8 cellular contexts compared by ENCODE assay signal in genomic region chr2:24918326-24919099, GRCh38. TPM values are rescaled to one million over a fixed set of nuclear protein-coding genes. Genes with fewer than 3 reads are reported as not detected.
DNase-seq lines count a peak whose midpoint lies in the region; ATAC-seq, FAIRE-seq and TF ChIP-seq lines count a peak whose summit lies in the region.

No MANE protein-coding gene starts in this region.

- H3K4me1 ChIP-seq in heart left ventricle, result peaks cover 0 to 29% (median 5%) of the 10 kb centered on the region in 12 donors
- peaks cover 6% of the 10 kb centered on the region for H3K4me1 ChIP-seq in upper lobe of right lung

- H3K4me3 ChIP-seq in heart left ventricle, result peak overlapping the region; percentile 9 to 88 (median 62)
- H3K4me3 ChIP-seq in astrocyte of the cerebellum (ENCODE audit: low read depth, low read length), result peak overlapping the region; percentile 48
- peak overlapping the region; percentile 51 for H3K4me3 ChIP-seq in upper lobe of right lung

- in situ Hi-C loops in astrocyte of the cerebellum (cut with HindIII; ENCODE audit: low sequenced_read_pairs), result no loop called here

- ATAC-seq in heart left ventricle (peak in 1 of 4 donors; percentile 11), Right ventricle myocardium inferior (no peak), memory B cell (ENCODE audit: low read depth) (no peak), upper lobe of right lung (no peak), GM19395 (IDR thresholded peaks at IDR 0.05; ENCODE audit: unreplicated experiment) (no peak), HG02642 (IDR thresholded peaks at IDR 0.05; ENCODE audit: poor library complexity, unreplicated experiment) (no peak)

- intact Hi-C loops in heart left ventricle (cut with DNase I), result no loop called here
- intact Hi-C loops in Right ventricle myocardium inferior (cut with DNase I), result loop anchor here (5.0 kb wide), 2 partner anchors 46 to 66 kb away; no protein-coding TSS in a partner anchor
- intact Hi-C loops in upper lobe of right lung (cut with DNase I), result no loop called here

- TF ChIP-seq CTCF in heart left ventricle (IDR thresholded peaks at IDR 0.05), result no peak
- TF ChIP-seq CTCF in astrocyte of the cerebellum (IDR thresholded peaks at IDR 0.05; ENCODE audit: low read depth, low read length, missing control alignments), result no peak
- no peak for TF ChIP-seq CTCF in upper lobe of right lung (IDR thresholded peaks at IDR 0.05)
- TF ChIP-seq CTCF in D721Med (IDR thresholded peaks at IDR 0.05; ENCODE audit: insufficient read depth, missing control alignments), result no peak

- peaks cover 19% of the 10 kb centered on the region for H3K4me1 Mint-ChIP-seq in memory B cell

- no peak for TF ChIP-seq POLR2A in heart left ventricle (IDR thresholded peaks at IDR 0.05)

- no peaks in the 10 kb centered on the region for H3K9me3 ChIP-seq in heart left ventricle
- H3K9me3 ChIP-seq in upper lobe of right lung, result no peaks in the 10 kb centered on the region

- no peaks in the 10 kb centered on the region for H3K27me3 ChIP-seq in heart left ventricle
- H3K27me3 ChIP-seq in upper lobe of right lung, result no peaks in the 10 kb centered on the region

- H3K36me3 ChIP-seq in heart left ventricle (no peaks in the 10 kb centered on the region), upper lobe of right lung (no peaks in the 10 kb centered on the region)

- peak overlapping the region in 8 of 12 donors; percentile 16 to 80 (median 60) for H3K27ac ChIP-seq in heart left ventricle
- no peak overlapping the region for H3K27ac ChIP-seq in upper lobe of right lung

- DNase-seq in heart left ventricle (no peak), Right ventricle myocardium inferior (ENCODE audit: missing footprints) (no peak), astrocyte of the cerebellum (ENCODE audit: low read depth) (no peak), memory B cell (ENCODE audit: low spot score in 2 of 2) (no peak), upper lobe of right lung (no peak), D721Med (ENCODE audit: insufficient read length, low spot score) (no peak)

- 86 to 93% (median 91%) methylated on average over 37 to 43 of the region's 43 CpGs for WGBS in heart left ventricle, 4 donors

- no peaks in the 10 kb centered on the region for H3K9me3 Mint-ChIP-seq in memory B cell

- no peak overlapping the region for H3K27ac Mint-ChIP-seq in memory B cell

- no peak for FAIRE-seq in D721Med (lab: Jason Lieb, UNC)

- no peaks in the 10 kb centered on the region for H3K36me3 Mint-ChIP-seq in memory B cell

- H3K27me3 Mint-ChIP-seq in memory B cell, result no peaks in the 10 kb centered on the region

- peak overlapping the region; percentile 69 for H3K4me3 Mint-ChIP-seq in memory B cell

RNA-seq across cellular contexts. Expression of gene ADCY3, which starts 1.5 kb away (rescaled TPM):
- total RNA-seq in heart left ventricle (10 to 100 TPM in 7 of 9 donors, 1 to 10 TPM in 2; 9.3 to 36.0 (median 17.5) TPM), Right ventricle myocardium inferior (26.7 TPM), upper lobe of right lung (37.0 TPM)
- 10 to 100 TPM; 10.9 to 14.4 TPM for polyA plus RNA-seq in heart left ventricle

RNA-seq across cellular contexts. Expression of gene DNAJC27, which starts 53.2 kb away (rescaled TPM):
- 10 to 100 TPM in 2 of 9 donors, 1 to 10 TPM in 7; 5.1 to 13.6 (median 9.1) TPM for total RNA-seq in heart left ventricle
- 1 to 10 TPM; 4.3 to 5.0 TPM for polyA plus RNA-seq in heart left ventricle
- 9.8 TPM for total RNA-seq in Right ventricle myocardium inferior
- 7.5 TPM for total RNA-seq in upper lobe of right lung
